23 cellular contexts compared by ENCODE assay signal in the genomic region with DNA sequence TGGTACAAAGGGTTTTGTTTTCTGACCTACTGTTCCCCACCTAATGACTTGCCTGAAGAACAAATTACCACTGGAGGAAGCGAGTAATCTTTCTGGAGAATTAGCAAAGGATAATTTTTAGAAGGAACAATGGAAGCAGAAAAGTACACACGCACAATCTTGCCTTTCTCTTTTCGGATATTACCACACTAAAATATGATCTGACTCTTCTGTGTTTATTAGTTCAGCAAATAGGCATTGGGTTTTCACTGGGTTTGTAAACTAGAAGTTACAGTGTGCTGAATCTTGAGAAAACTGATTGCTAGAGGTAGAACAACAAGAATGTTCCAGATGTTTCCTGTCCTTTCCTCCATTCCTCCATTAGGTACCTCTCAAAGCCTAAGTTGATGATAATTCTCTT.
DNase-seq lines count a peak whose midpoint lies in the region; ATAC-seq and TF ChIP-seq lines count a peak whose summit lies in the region.
"Had no signal": no experiment of that assay in that cellular context is flagged by ENCODE, and none has a peak within 500 bp of the region (broad histone marks: within the 10 kb centered on the region; RNA-seq: fewer than 3 reads in every experiment).

No MANE protein-coding gene starts in this region.

- no peaks in the 10 kb centered on the region for H3K79me2 ChIP-seq in SK-N-SH (ENCODE audit: insufficient read depth)

- intact Hi-C loops in ascending aorta (cut with DNase I) = no loop called here

- no peaks in the 10 kb centered on the region for H3F3A ChIP-seq in SK-N-SH (replicated peaks; ENCODE audit: insufficient read depth)

- WGBS in SK-N-SH (ENCODE audit: low lambda C conversion rate) = 63% methylated on average over 3 of the region's 3 CpGs

- H3K4me3 ChIP-seq in ascending aorta (no peak overlapping the region), SK-N-SH (ENCODE audit: low read depth in 2 of 2, low read length in 1 of 2) (no peak overlapping the region)
- H3K4me3 ChIP-seq: BLaER1, GM12878 had no signal

- POLR2A ChIA-PET in SK-N-SH (lab: Yijun Ruan, JAX) = no interaction called here

- no peaks in the 10 kb centered on the region for H4K20me1 ChIP-seq in SK-N-SH (ENCODE audit: insufficient read depth)
- H4K20me1 ChIP-seq: BLaER1 had no signal

- DNase-seq in dermis blood vessel endothelial cell (peak; percentile 60), left kidney (ENCODE audit: low read depth, low spot score) (peak; percentile 7), renal cortical epithelial cell (ENCODE audit: low read depth) (peak; percentile 36), ascending aorta (ENCODE audit: low spot score in 2 of 2) (no peak), SK-N-SH (no peak)
- DNase-seq: 8988T; ACHN; BE2C; C1 segment of cervical spinal cord; CD4-positive, alpha-beta memory T cell; CD4-positive, CD25-positive, alpha-beta regulatory T cell; CD8-positive, alpha-beta memory T cell; COR-L47; DMS 273 treated with DMSO at 0.1 percent for 48 hours; DMS153; DMS53; DMS79; DND-41; EL; GDM1 had no signal

- CTCF ChIA-PET in SK-N-SH (lab: Yijun Ruan, JAX) = interaction anchor here (0.6 to 2.7 kb wide), 2 partner anchors 22 to 363 kb away, joined by 3 to 43 read pairs; no protein-coding TSS in a partner anchor

- no peaks in the 10 kb centered on the region for H3K9me3 ChIP-seq in ascending aorta
- H3K9me3 ChIP-seq in SK-N-SH = no peaks in the 10 kb centered on the region
- H3K9me3 ChIP-seq: BE2C, BLaER1 had no signal

- H3K27ac ChIP-seq in ascending aorta (no peak overlapping the region), SK-N-SH (ENCODE audit: low read depth in 2 of 2, low read length in 1 of 2) (no peak overlapping the region)
- H3K27ac ChIP-seq: BLaER1 had no signal

- no peak overlapping the region for H3K9ac ChIP-seq in SK-N-SH
- H3K9ac ChIP-seq: BLaER1 had no signal

- H3K27me3 ChIP-seq in ascending aorta (no peaks in the 10 kb centered on the region), SK-N-SH (ENCODE audit: insufficient read depth) (no peaks in the 10 kb centered on the region)
- H3K27me3 ChIP-seq: BE2C, BLaER1 had no signal

- H3K36me3 ChIP-seq in ascending aorta (no peaks in the 10 kb centered on the region), SK-N-SH (replicated peaks in 1 of 2; ENCODE audit: control insufficient read depth in 1 of 2, insufficient read depth in 2 of 2, low read length in 1 of 2) (no peaks in the 10 kb centered on the region)
- H3K36me3 ChIP-seq: BE2C, BLaER1 had no signal

- no peaks in the 10 kb centered on the region for H3K9me2 ChIP-seq in SK-N-SH

- ATAC-seq in HG03354 (IDR thresholded peaks at IDR 0.05; ENCODE audit: poor library complexity, severe bottlenecking, unreplicated experiment) = no peak
- ATAC-seq: GM12878 had no signal

- TF ChIP-seq CTCF in ascending aorta (IDR thresholded peaks at IDR 0.05) (no peak), SK-N-SH (IDR thresholded peaks at IDR 0.05) (no peak)

- H3K4me1 ChIP-seq in ascending aorta = no peaks in the 10 kb centered on the region
- no peaks in the 10 kb centered on the region; a peak in 1 of 4 replicates for H3K4me1 ChIP-seq in SK-N-SH (ENCODE audit: control insufficient read depth in 1 of 2, insufficient read depth in 2 of 2, low read depth in 1 of 2, low read length in 1 of 2)
- H3K4me1 ChIP-seq: BLaER1 had no signal

- no peak overlapping the region for H2AFZ ChIP-seq in SK-N-SH (ENCODE audit: low read depth)

- no peak for TF ChIP-seq EP300 in SK-N-SH (IDR thresholded peaks at IDR 0.05; ENCODE audit: borderline replicate concordance in 1 of 2, low read depth in 1 of 2, low read length in 1 of 2)

- TF ChIP-seq RAD21 in SK-N-SH (IDR thresholded peaks at IDR 0.05; ENCODE audit: low read length) = no peak

- no peak overlapping the region for H3K4me2 ChIP-seq in SK-N-SH
- H3K4me2 ChIP-seq: BLaER1 had no signal

TF ChIP-seq in SK-N-SH, 30 proteins besides CTCF, POLR2A, EP300 and RAD21:
- TF ChIP-seq RCOR1 (IDR thresholded peaks at IDR 0.05; ENCODE audit: low read length) = no peak
- TF ChIP-seq MEF2A (IDR thresholded peaks at IDR 0.05; ENCODE audit: borderline replicate concordance, low read depth) = no peak
- no peak for TF ChIP-seq EZH2phosphoT487 (IDR thresholded peaks at IDR 0.05; ENCODE audit: borderline replicate concordance, low read depth)
- TF ChIP-seq, protein P1, sequence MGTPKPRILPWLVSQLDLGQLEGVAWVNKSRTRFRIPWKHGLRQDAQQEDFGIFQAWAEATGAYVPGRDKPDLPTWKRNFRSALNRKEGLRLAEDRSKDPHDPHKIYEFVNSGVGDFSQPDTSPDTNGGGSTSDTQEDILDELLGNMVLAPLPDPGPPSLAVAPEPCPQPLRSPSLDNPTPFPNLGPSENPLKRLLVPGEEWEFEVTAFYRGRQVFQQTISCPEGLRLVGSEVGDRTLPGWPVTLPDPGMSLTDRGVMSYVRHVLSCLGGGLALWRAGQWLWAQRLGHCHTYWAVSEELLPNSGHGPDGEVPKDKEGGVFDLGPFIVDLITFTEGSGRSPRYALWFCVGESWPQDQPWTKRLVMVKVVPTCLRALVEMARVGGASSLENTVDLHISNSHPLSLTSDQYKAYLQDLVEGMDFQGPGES (IDR thresholded peaks at IDR 0.05; ENCODE audit: low read depth, low read length) = no peak
- TF ChIP-seq, protein P2, sequence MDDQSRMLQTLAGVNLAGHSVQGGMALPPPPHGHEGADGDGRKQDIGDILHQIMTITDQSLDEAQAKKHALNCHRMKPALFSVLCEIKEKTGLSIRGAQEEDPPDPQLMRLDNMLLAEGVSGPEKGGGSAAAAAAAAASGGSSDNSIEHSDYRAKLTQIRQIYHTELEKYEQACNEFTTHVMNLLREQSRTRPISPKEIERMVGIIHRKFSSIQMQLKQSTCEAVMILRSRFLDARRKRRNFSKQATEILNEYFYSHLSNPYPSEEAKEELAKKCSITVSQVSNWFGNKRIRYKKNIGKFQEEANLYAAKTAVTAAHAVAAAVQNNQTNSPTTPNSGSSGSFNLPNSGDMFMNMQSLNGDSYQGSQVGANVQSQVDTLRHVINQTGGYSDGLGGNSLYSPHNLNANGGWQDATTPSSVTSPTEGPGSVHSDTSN (IDR thresholded peaks at IDR 0.05) = no peak
- no peak for TF ChIP-seq SIN3A (IDR thresholded peaks at IDR 0.05; ENCODE audit: borderline replicate concordance, low read depth, low read length)
- no peak for TF ChIP-seq FOXM1 (IDR thresholded peaks at IDR 0.05; ENCODE audit: low read depth)
- TF ChIP-seq, protein P3, sequence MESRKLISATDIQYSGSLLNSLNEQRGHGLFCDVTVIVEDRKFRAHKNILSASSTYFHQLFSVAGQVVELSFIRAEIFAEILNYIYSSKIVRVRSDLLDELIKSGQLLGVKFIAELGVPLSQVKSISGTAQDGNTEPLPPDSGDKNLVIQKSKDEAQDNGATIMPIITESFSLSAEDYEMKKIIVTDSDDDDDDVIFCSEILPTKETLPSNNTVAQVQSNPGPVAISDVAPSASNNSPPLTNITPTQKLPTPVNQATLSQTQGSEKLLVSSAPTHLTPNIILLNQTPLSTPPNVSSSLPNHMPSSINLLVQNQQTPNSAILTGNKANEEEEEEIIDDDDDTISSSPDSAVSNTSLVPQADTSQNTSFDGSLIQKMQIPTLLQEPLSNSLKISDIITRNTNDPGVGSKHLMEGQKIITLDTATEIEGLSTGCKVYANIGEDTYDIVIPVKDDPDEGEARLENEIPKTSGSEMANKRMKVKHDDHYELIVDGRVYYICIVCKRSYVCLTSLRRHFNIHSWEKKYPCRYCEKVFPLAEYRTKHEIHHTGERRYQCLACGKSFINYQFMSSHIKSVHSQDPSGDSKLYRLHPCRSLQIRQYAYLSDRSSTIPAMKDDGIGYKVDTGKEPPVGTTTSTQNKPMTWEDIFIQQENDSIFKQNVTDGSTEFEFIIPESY (IDR thresholded peaks at IDR 0.05; ENCODE audit: borderline replicate concordance, low read depth) = no peak
- TF ChIP-seq POLR2AphosphoS5 (IDR thresholded peaks at IDR 0.05; ENCODE audit: low read depth, low read length) = no peak

Comparison
In these comparisons a context has a peak if more than half of its experiments do, and no peak if none do; other contexts are left out.
1. DNase-seq: peak in dermis blood vessel endothelial cell (single experiment), left kidney (single experiment) and renal cortical epithelial cell (single experiment); none in ascending aorta (0 of 2) and SK-N-SH (single experiment).